8 cellular contexts compared by ENCODE assay signal in the genomic region with DNA sequence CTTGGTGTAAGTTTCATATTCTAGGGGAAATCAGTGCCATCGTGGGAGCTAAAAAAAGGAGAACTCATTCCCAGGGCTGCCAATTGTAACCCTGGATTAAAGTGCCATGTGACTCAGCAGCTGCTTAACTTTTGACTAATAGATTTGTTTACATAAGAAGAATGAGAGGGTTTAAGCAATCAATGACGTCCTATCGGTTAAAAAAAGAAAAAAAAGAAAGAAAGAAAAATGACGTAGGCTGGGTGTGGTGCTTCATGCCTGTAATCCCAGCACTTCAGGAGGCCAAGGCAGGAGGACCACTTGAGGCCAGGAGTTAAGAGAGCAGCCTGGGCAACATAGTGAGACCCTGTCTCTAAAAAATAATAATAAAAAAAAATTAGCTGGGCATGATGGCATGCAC.
A peak's percentile ranks its signal among the peaks of the same experiment; 100 is the strongest.
DNase-seq lines count a peak whose midpoint lies in the region; ATAC-seq and TF ChIP-seq lines count a peak whose summit lies in the region.

No MANE protein-coding gene starts in this region.

- H3K36me3 ChIP-seq in BLaER1 treated with 17β-estradiol and CSF1 and Interleukin-3, amounts not matched to agents 10 nM and 100 nM: no peaks in the 10 kb centered on the region
- no peaks in the 10 kb centered on the region for H3K36me3 ChIP-seq in HUES48 (ENCODE audit: control insufficient read depth, insufficient read depth, low read length)
- H3K36me3 ChIP-seq in mammary epithelial cell (ENCODE audit: insufficient read depth, low read length): no peaks in the 10 kb centered on the region
- H3K36me3 ChIP-seq in mucosa of rectum (ENCODE audit: control insufficient read depth in 2 of 2, insufficient read depth in 2 of 2, low read length in 2 of 2): no peaks in the 10 kb centered on the region

- in situ Hi-C loops in mammary epithelial cell (cut with MboI; ENCODE audit: low sequenced_read_pairs in 2 of 2): no loop called here

- 5% methylated on average over 4 of the region's 4 CpGs for WGBS in mammary epithelial cell (ENCODE audit: low coverage, missing lambda C conversion rate)

- CTCF ChIA-PET in mammary epithelial cell (lab: Charles Lee; ENCODE audit: low non-redundant PET): no interaction called here

- H3K4me2 ChIP-seq in BLaER1 treated with 17β-estradiol and CSF1 and Interleukin-3, amounts not matched to agents 10 nM and 100 nM: peak overlapping the region; percentile 2 to 73 (median 62); a peak in 20 of 22 replicates
- H3K4me2 ChIP-seq in mammary epithelial cell (ENCODE audit: insufficient read depth, low read depth, low read length): peak overlapping the region; percentile 31

- intact Hi-C loops in mammary epithelial cell (cut with micrococcal nuclease): loop anchor here (1.0 kb wide), 2 partner anchors 21 to 33 kb away; no protein-coding TSS in a partner anchor

- H2AFZ ChIP-seq in mammary epithelial cell (ENCODE audit: low read depth, low read length): no peak overlapping the region

- H3K4me1 ChIP-seq in BLaER1 treated with 17β-estradiol and CSF1 and Interleukin-3, amounts not matched to agents 10 nM and 100 nM: peaks cover 12 to 82% (median 60%) of the 10 kb centered on the region in 10 experiments
- H3K4me1 ChIP-seq in HUES48 (ENCODE audit: control insufficient read depth, insufficient read depth, low read length) (peaks cover 71% of the 10 kb centered on the region), mammary epithelial cell (ENCODE audit: insufficient read depth, low read length) (peaks cover 32% of the 10 kb centered on the region), mucosa of rectum (ENCODE audit: control insufficient read depth in 2 of 2, insufficient read depth in 2 of 2, low read length in 2 of 2) (peaks cover 48 to 59% of the 10 kb centered on the region in 2 donors)

- peaks cover 76% of the 10 kb centered on the region for H3K79me2 ChIP-seq in mammary epithelial cell (ENCODE audit: insufficient read depth, low read length)

- no TSS peak for BruUV-seq in mammary epithelial cell (replicated peaks; lab: Mats Ljungman, UMichigan)

- peak; percentile 95 for DNase-seq in mammary epithelial cell

- TF ChIP-seq CTCF in mammary epithelial cell (conservative IDR thresholded peaks at IDR 0.05 in 1 of 2, IDR thresholded peaks at IDR 0.05 in 1 of 2; ENCODE audit: extremely low read depth in 1 of 2, insufficient read depth in 1 of 2, low read depth in 1 of 2, low read length in 2 of 2): no peak

- no peaks in the 10 kb centered on the region for H4K20me1 ChIP-seq in BLaER1 treated with 17β-estradiol and CSF1 and Interleukin-3, amounts not matched to agents 10 nM and 100 nM
- H4K20me1 ChIP-seq in mammary epithelial cell (ENCODE audit: insufficient read depth, low read length): no peaks in the 10 kb centered on the region

- no peak overlapping the region for H3K9ac ChIP-seq in BLaER1 treated with 17β-estradiol and CSF1 and Interleukin-3, amounts not matched to agents 10 nM and 100 nM
- H3K9ac ChIP-seq in HUES48 (ENCODE audit: low read depth, low read length) (no peak overlapping the region), mammary epithelial cell (ENCODE audit: insufficient read depth, low read length) (no peak overlapping the region), mucosa of rectum (ENCODE audit: low read depth in 1 of 2, low read length in 2 of 2) (peak overlapping the region in 1 of 2 donors; percentile 57)

- ATAC-seq in GM19328 (IDR thresholded peaks at IDR 0.05; ENCODE audit: unreplicated experiment): no peak
- ATAC-seq in HG03159 (IDR thresholded peaks at IDR 0.05; ENCODE audit: unreplicated experiment): no peak
- ATAC-seq in HG02798 (IDR thresholded peaks at IDR 0.05; ENCODE audit: poor library complexity, unreplicated experiment): no peak
- no peak for ATAC-seq in HG03520 (IDR thresholded peaks at IDR 0.05; ENCODE audit: unreplicated experiment)

- no peak overlapping the region for H3K27ac ChIP-seq in BLaER1 treated with 17β-estradiol and CSF1 and Interleukin-3, amounts not matched to agents 10 nM and 100 nM
- H3K27ac ChIP-seq in HUES48 (ENCODE audit: low read depth, low read length): peak overlapping the region; percentile 58
- peak overlapping the region; percentile 94 for H3K27ac ChIP-seq in mammary epithelial cell (ENCODE audit: insufficient read depth, low read depth, low read length)
- H3K27ac ChIP-seq in mucosa of rectum (ENCODE audit: low read depth in 2 of 2, low read length in 2 of 2): peak overlapping the region; percentile 93

- H3K9me3 ChIP-seq in BLaER1 treated with 17β-estradiol and CSF1 and Interleukin-3, amounts not matched to agents 10 nM and 100 nM (replicated peaks in 1 of 11): no peaks in the 10 kb centered on the region
- H3K9me3 ChIP-seq in HUES48 (ENCODE audit: control insufficient read depth, insufficient read depth, low read length): no peaks in the 10 kb centered on the region
- H3K9me3 ChIP-seq in mammary epithelial cell (replicated peaks; ENCODE audit: insufficient read depth, low read length): no peaks in the 10 kb centered on the region
- H3K9me3 ChIP-seq in mucosa of rectum (ENCODE audit: control insufficient read depth in 2 of 2, low read length in 2 of 2): no peaks in the 10 kb centered on the region

- H3K27me3 ChIP-seq in BLaER1 treated with 17β-estradiol and CSF1 and Interleukin-3, amounts not matched to agents 10 nM and 100 nM: peaks cover 0 to 11% (median 0%) of the 10 kb centered on the region in 11 experiments; a peak in 2 of 22 replicates
- H3K27me3 ChIP-seq in HUES48 (ENCODE audit: control insufficient read depth, insufficient read depth, low read length) (no peaks in the 10 kb centered on the region), mammary epithelial cell (ENCODE audit: insufficient read depth, low read length) (no peaks in the 10 kb centered on the region), mucosa of rectum (ENCODE audit: control insufficient read depth in 2 of 2, insufficient read depth in 2 of 2, low read length in 2 of 2) (no peaks in the 10 kb centered on the region)

- dilution Hi-C loops in mammary epithelial cell (cut with HindIII; ENCODE audit: low sequenced_read_pairs): no loop called here

- H3K4me3 ChIP-seq in BLaER1 treated with 17β-estradiol and CSF1 and Interleukin-3, amounts not matched to agents 10 nM and 100 nM: no peak overlapping the region
- H3K4me3 ChIP-seq in HUES48 (ENCODE audit: low read depth, low read length) (no peak overlapping the region), mammary epithelial cell (replicated peaks in 1 of 3; ENCODE audit: insufficient read depth in 1 of 3, low read depth in 2 of 3, low read length in 3 of 3) (no peak overlapping the region), mucosa of rectum (ENCODE audit: low read length in 2 of 2) (no peak overlapping the region)

Comparison
In these comparisons a context has a peak if more than half of its experiments do, and no peak if none do; other contexts are left out.
1. H3K27ac ChIP-seq: peak in HUES48 (single experiment), mammary epithelial cell (single experiment) and mucosa of rectum (2 of 2); none in BLaER1 treated with 17β-estradiol and CSF1 and Interleukin-3, amounts not matched to agents 10 nM and 100 nM (0 of 11).